In the genomic region with DNA sequence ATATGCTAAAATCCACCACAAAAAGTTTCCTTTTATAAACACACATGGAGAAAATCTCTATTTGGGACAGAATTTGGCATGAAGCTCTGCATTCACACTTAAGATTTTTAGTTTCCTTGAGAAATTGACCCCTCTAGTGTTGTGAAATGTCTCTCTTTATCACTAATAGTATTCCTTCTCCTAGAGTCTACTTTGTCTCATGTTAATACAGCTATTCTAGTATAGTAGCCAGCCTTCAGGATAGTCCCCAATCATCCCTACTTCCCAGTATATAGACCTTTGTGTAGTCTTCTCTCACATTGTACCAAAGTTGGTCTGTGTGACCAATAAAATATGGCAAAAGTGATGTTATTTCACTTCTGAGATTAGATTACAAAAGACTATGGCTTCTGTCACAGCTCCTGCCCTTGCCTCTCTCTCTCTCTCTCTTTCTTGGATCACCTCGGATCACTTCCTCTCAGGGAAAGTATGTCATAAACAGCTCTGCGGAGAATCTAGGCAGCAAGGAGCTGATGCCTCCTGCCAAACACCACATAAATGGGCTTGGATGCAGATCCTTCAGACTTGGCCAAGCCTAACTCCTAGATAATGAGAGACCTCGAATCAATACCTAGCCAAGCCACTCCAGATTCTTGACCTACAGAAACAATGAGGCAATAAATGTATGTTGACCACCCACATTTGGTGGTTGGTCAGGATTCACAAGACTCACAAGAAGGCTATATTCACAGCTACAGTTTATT, we compare ENCODE assay signal across 11 cellular contexts. TPM values are rescaled to one million over a fixed set of nuclear protein-coding genes. Genes with fewer than 3 reads are reported as not detected.
A peak's percentile ranks its signal among the peaks of the same experiment; 100 is the strongest.
DNase-seq lines count a peak whose midpoint lies in the region; ATAC-seq and TF ChIP-seq lines count a peak whose summit lies in the region.
"Had no signal": no experiment of that assay in that cellular context is flagged by ENCODE, and none has a peak within 500 bp of the region (broad histone marks: within the 10 kb centered on the region; RNA-seq: fewer than 3 reads in every experiment).

No MANE protein-coding gene starts in this region.

- H3K4me3 Mint-ChIP-seq in memory B cell (peak overlapping the region; percentile 58), endodermal cell (no peak overlapping the region)
- H3K4me3 Mint-ChIP-seq: GM23338 had no signal

- no peak overlapping the region for H3K9ac ChIP-seq in endodermal cell (ENCODE audit: extremely low read depth, low read length, poor library complexity, severe bottlenecking)
- no peak overlapping the region for H3K9ac ChIP-seq in mesendoderm (ENCODE audit: low read length)

- H3K9me3 Mint-ChIP-seq in memory B cell (no peaks in the 10 kb centered on the region), endodermal cell (no peaks in the 10 kb centered on the region)
- H3K9me3 Mint-ChIP-seq: GM23338 had no signal

- H3K27me3 Mint-ChIP-seq in memory B cell (no peaks in the 10 kb centered on the region), endodermal cell (ENCODE audit: insufficient read depth) (no peaks in the 10 kb centered on the region)

- H2AK5ac ChIP-seq in mesendoderm (ENCODE audit: low read length): no peak overlapping the region

- ATAC-seq in GM18498 (IDR thresholded peaks at IDR 0.05; ENCODE audit: unreplicated experiment): peak; percentile 21
- ATAC-seq in GM21390 (IDR thresholded peaks at IDR 0.05; ENCODE audit: unreplicated experiment): peak; percentile 4
- no peak for ATAC-seq in memory B cell (ENCODE audit: low read depth)
- no peak for ATAC-seq in GM21737 (IDR thresholded peaks at IDR 0.05; ENCODE audit: unreplicated experiment)
- ATAC-seq: GM23338 had no signal

- no peak overlapping the region for H2BK5ac ChIP-seq in mesendoderm (ENCODE audit: low read length)

- H3K9me3 ChIP-seq in SJSA1 (replicated peaks): no peaks in the 10 kb centered on the region
- no peaks in the 10 kb centered on the region for H3K9me3 ChIP-seq in endodermal cell (ENCODE audit: control insufficient read depth, low read length)

- no peak overlapping the region for H3K56ac ChIP-seq in mesendoderm (ENCODE audit: low read length)

- no peak overlapping the region for H3K23ac ChIP-seq in mesendoderm (ENCODE audit: low read length)

- H3K18ac ChIP-seq in mesendoderm (ENCODE audit: low read length): no peak overlapping the region

- 93% methylated on average over 3 of the region's 3 CpGs; no CpG with 5 or more reads in 1 of the 2 experiments for WGBS in endodermal cell (ENCODE audit: insufficient coverage in 1 of 2, insufficient read length in 1 of 2), 2 experiments
- no CpG with 5 or more reads among the region's 3 CpGs for WGBS in mesendoderm (ENCODE audit: extremely low coverage, insufficient coverage, low lambda C conversion rate)

- H3K79me1 ChIP-seq in mesendoderm (ENCODE audit: low read length): no peaks in the 10 kb centered on the region

- H3K4me2 ChIP-seq in mesendoderm (ENCODE audit: low read length): no peak overlapping the region
- H3K4me2 ChIP-seq: GM23338 had no signal

- H3K27me3 ChIP-seq in SJSA1 (replicated peaks): no peaks in the 10 kb centered on the region
- no peaks in the 10 kb centered on the region for H3K27me3 ChIP-seq in endodermal cell (ENCODE audit: control insufficient read depth, insufficient read depth, low read length, poor library complexity, severe bottlenecking)
- no peaks in the 10 kb centered on the region for H3K27me3 ChIP-seq in mesendoderm (ENCODE audit: insufficient read depth, low read length, poor library complexity)

- H2BK15ac ChIP-seq in mesendoderm (replicated peaks; ENCODE audit: low read depth): no peak overlapping the region

- H3K36me3 ChIP-seq in SJSA1 (no peaks in the 10 kb centered on the region), endodermal cell (ENCODE audit: control insufficient read depth, insufficient read depth, low read length) (no peaks in the 10 kb centered on the region), mesendoderm (ENCODE audit: control insufficient read depth, insufficient read depth, low read length) (no peaks in the 10 kb centered on the region)

- H3K27ac Mint-ChIP-seq in memory B cell (peak overlapping the region; percentile 96), endodermal cell (no peak overlapping the region)
- H3K27ac Mint-ChIP-seq: GM23338 had no signal

- no peak overlapping the region for H4K8ac ChIP-seq in mesendoderm (ENCODE audit: low read depth, low read length)

- H3K4me1 Mint-ChIP-seq in memory B cell (peaks cover 32% of the 10 kb centered on the region), endodermal cell (no peaks in the 10 kb centered on the region)
- H3K4me1 Mint-ChIP-seq: GM23338 had no signal

- no peak overlapping the region for H2BK120ac ChIP-seq in mesendoderm (ENCODE audit: low read depth, low read length)

- H3K4ac ChIP-seq in mesendoderm (ENCODE audit: low read depth, low read length): no peak overlapping the region

- H4K5ac ChIP-seq in mesendoderm (ENCODE audit: low read length): no peak overlapping the region

- no peaks in the 10 kb centered on the region for H3K79me2 ChIP-seq in mesendoderm (ENCODE audit: control insufficient read depth, insufficient read depth, low read length)

- H3K27ac ChIP-seq in SJSA1 (peak overlapping the region; percentile 94), endodermal cell (ENCODE audit: low read depth, low read length) (no peak overlapping the region), mesendoderm (ENCODE audit: low read depth, low read length) (no peak overlapping the region)

- TF ChIP-seq CTCF in endodermal cell (conservative IDR thresholded peaks at IDR 0.05): no peak

- DNase-seq in SJSA1 (ENCODE audit: low read depth in 1 of 2, low spot score in 2 of 2): peak; percentile 71 to 95
- no peak for DNase-seq in memory B cell (ENCODE audit: low spot score in 2 of 2)
- no peak for DNase-seq in endodermal cell
- DNase-seq in NCI-H510A (lab: John Stamatoyannopoulos, UW): no peak
- no peak for DNase-seq in mesendoderm
- DNase-seq: foreskin fibroblast, NCI-H510A treated with DMSO at 0.1 percent for 48 hours had no signal

- H3K4me3 ChIP-seq in SJSA1: no peak overlapping the region
- H3K4me3 ChIP-seq in endodermal cell (ENCODE audit: low read length): no peak overlapping the region
- H3K4me3 ChIP-seq in mesendoderm (ENCODE audit: low read length): no peak overlapping the region
- H3K4me3 ChIP-seq: GM23338 had no signal

- H3K4me1 ChIP-seq in SJSA1 (replicated peaks) (peaks cover 69% of the 10 kb centered on the region), endodermal cell (ENCODE audit: control insufficient read depth, insufficient read depth, low read length) (peaks cover 4% of the 10 kb centered on the region), mesendoderm (ENCODE audit: control insufficient read depth, low read depth, low read length) (no peaks in the 10 kb centered on the region)

- no peaks in the 10 kb centered on the region for H3K36me3 Mint-ChIP-seq in memory B cell
- H3K36me3 Mint-ChIP-seq in endodermal cell (ENCODE audit: low read depth): no peaks in the 10 kb centered on the region

RNA-seq across cellular contexts. Expression of a gene that starts 59.7 kb away (rescaled TPM):
- 43.9 and 73.8 TPM in 2 replicates for total RNA-seq in SJSA1 (2014; rRNA removed; shearing (Covaris generic))
- total RNA-seq in endodermal cell: 1 to 10 TPM; 5.8 to 8.7 TPM
- 2.7 TPM for polyA plus RNA-seq in endodermal cell (2013, experiment 1 of 2)
- polyA plus RNA-seq in endodermal cell (2013, experiment 2 of 2): 1.7 TPM
- polyA plus RNA-seq in mesendoderm (2013, experiment 1 of 2): 2.7 TPM
- 2.9 TPM for polyA plus RNA-seq in mesendoderm (2013, experiment 2 of 2)

Comparison
In these comparisons a context has a peak if more than half of its experiments do, and no peak if none do; other contexts are left out.
1. ATAC-seq: peak in GM18498 (single experiment) and GM21390 (single experiment); none in memory B cell (single experiment) and GM21737 (single experiment).
2. DNase-seq: peak in SJSA1 (2 of 2); none in memory B cell (0 of 2), endodermal cell (single experiment), NCI-H510A (single experiment) and mesendoderm (single experiment).